In the genomic region with DNA sequence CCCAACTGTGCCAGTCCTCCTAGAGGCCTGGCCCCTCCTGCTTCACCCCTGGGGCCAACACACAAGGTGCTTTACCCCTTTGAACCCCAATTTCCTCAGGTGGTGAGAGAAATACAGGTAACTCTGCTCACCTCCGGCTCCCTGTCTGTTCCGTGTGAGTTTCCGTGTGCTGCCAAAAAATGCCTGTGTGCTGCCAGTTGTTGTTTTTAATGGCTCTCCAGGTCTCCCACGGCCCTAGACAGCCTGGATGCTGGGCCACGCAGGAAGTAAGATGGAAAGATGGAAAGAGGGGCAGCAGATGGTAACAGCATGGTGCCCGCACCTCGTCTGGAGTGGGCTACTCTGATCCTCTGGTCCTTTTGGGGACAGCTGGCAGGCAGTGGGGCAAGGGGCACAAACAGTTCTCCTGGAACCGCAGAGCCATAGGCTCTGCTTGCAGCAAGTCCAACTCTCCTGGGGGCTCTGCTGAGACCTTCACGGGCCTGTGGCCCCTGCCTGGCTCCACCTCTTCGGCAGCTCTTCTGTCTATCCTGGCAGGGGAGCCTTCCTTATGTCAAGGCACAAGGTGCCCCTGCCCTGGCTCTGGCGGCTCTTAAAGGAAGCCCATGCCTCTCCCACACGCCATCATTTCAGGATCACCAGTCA, we compare ENCODE assay signal across 21 cellular contexts. TPM values are rescaled to one million over a fixed set of nuclear protein-coding genes. Genes with fewer than 3 reads are reported as not detected.
"Had no signal": no experiment of that assay in that cellular context is flagged by ENCODE, and none has a peak within 500 bp of the region (broad histone marks: within the 10 kb centered on the region; RNA-seq: fewer than 3 reads in every experiment).

No MANE protein-coding gene starts in this region.

- H3K4me3 ChIP-seq: colonic mucosa, lung, ovary, right lobe of liver, smooth muscle cell, thoracic aorta, upper lobe of right lung had no signal

- H3K9me3 ChIP-seq: colonic mucosa, ovary, right lobe of liver, thoracic aorta, upper lobe of right lung had no signal

- H3K27me3 ChIP-seq: ovary had no signal

- H3K36me3 ChIP-seq: colonic mucosa, ovary, right lobe of liver, thoracic aorta, upper lobe of right lung had no signal

- H3K27ac Mint-ChIP-seq: activated B cell treated with CpG ODN at 0.5 μM for 24 hours; activated CD4-positive, alpha-beta memory T cell treated with anti-CD3 and anti-CD28 coated beads for 36 hours; activated naive CD8-positive, alpha-beta T cell; stimulated activated memory B cell treated with anti-CD40 and anti-IgM and Interleukin-4, amounts not matched to agents 10 μg/mL and 1 μg/mL and 100 μg/mL, for 72 hours; T-cell had no signal

- H3K36me3 Mint-ChIP-seq: activated CD4-positive, alpha-beta memory T cell treated with anti-CD3 and anti-CD28 coated beads for 36 hours; activated naive CD8-positive, alpha-beta T cell; stimulated activated memory B cell treated with anti-CD40 and anti-IgM and Interleukin-4, amounts not matched to agents 10 μg/mL and 1 μg/mL and 100 μg/mL, for 72 hours; T-cell had no signal

- H3K4me1 Mint-ChIP-seq: T-cell had no signal

- H3K4me3 Mint-ChIP-seq: activated B cell treated with CpG ODN at 0.5 μM for 24 hours; activated CD4-positive, alpha-beta memory T cell treated with anti-CD3 and anti-CD28 coated beads for 36 hours; activated naive CD8-positive, alpha-beta T cell; stimulated activated memory B cell treated with anti-CD40 and anti-IgM and Interleukin-4, amounts not matched to agents 10 μg/mL and 1 μg/mL and 100 μg/mL, for 72 hours; T-cell had no signal

- H3K27me3 Mint-ChIP-seq: activated naive CD8-positive, alpha-beta T cell had no signal

- H3K27ac ChIP-seq: colonic mucosa, ovary, right lobe of liver, thoracic aorta, upper lobe of right lung had no signal

- H3K9me3 Mint-ChIP-seq: activated B cell treated with CpG ODN at 0.5 μM for 24 hours; activated CD4-positive, alpha-beta memory T cell treated with anti-CD3 and anti-CD28 coated beads for 36 hours; T-cell had no signal

- DNase-seq: activated B cell treated with CpG ODN at 0.5 μM for 24 hours; activated CD4-positive, alpha-beta memory T cell treated with anti-CD3 and anti-CD28 coated beads for 36 hours; activated CD4-positive, alpha-beta T cell treated with anti-CD3 and anti-CD28 coated beads for 4 hours; activated T-cell treated with anti-CD3 and anti-CD28 coated beads for 4 hours; colonic mucosa; erythroblast; foreskin melanocyte; glutamatergic neuron; islet precursor cell; ovary; stimulated activated CD4-positive, alpha-beta T cell treated with anti-CD3 and anti-CD28 coated beads, Interleukin-4, amount 100 ng/mL, for 24 hours; T-cell; T-helper 9 cell; upper lobe of right lung had no signal

- ATAC-seq: right lobe of liver; stimulated activated memory B cell treated with anti-CD40 and anti-IgM and Interleukin-4, amounts not matched to agents 10 μg/mL and 1 μg/mL and 100 μg/mL, for 72 hours; T-cell; upper lobe of right lung had no signal

- H3K4me1 ChIP-seq: upper lobe of right lung had no signal

RNA-seq across cellular contexts. Expression of a gene that starts 4.3 kb away (rescaled TPM):
- total RNA-seq: pulmonary artery endothelial cell had no signal
